20 cellular contexts compared by ENCODE assay signal in genomic region chr5:177189416-177189815, GRCh38.
DNase-seq lines count a peak whose midpoint lies in the region; ATAC-seq and FAIRE-seq lines count a peak whose summit lies in the region.
"Had no signal": no experiment of that assay in that cellular context is flagged by ENCODE, and none has a peak within 500 bp of the region (broad histone marks: within the 10 kb centered on the region; RNA-seq: fewer than 3 reads in every experiment).

No MANE protein-coding gene starts in this region.

- DNase-seq in AG08395 (ENCODE audit: low spot score) (peak; percentile 6), amniotic epithelial cell (ENCODE audit: low read depth) (peak; percentile 45), iris pigment epithelial cell (ENCODE audit: low read depth) (peak; percentile 57), NCI-H2081 treated with DMSO at 0.1 percent for 48 hours (lab: John Stamatoyannopoulos, UW) (no peak), HPDE6-E6E7 (ENCODE audit: extremely low spot score) (no peak)
- no peak for DNase-seq in effector CD4-positive, alpha-beta T cell
- DNase-seq: activated CD4-positive, alpha-beta T cell treated with anti-CD3 and anti-CD28 coated beads, Interleukin-2, amount 50 U/mL, for 1 hour; activated T-cell treated with anti-CD3 and anti-CD28 coated beads, Interleukin-2, amount 50 U/mL, for 1 hour; effector memory CD8-positive, alpha-beta T cell; KG1; left ventricle myocardium superior; NCI-H1105; NCI-H774; ovary had no signal

- no peak for ATAC-seq in HG03175 (IDR thresholded peaks at IDR 0.05; ENCODE audit: unreplicated experiment)
- ATAC-seq: effector memory CD8-positive, alpha-beta T cell; left ventricle myocardium superior; SK-N-SH treated with all-trans-retinoic acid at 6 μM for 48 hours had no signal

- FAIRE-seq in G401.6 (lab: Jason Lieb, UNC) = peak; percentile 23
- FAIRE-seq: D721Med, H1, TTC549 had no signal

Comparison
In these comparisons a context has a peak if more than half of its experiments do, and no peak if none do; other contexts are left out.
1. DNase-seq: peak in AG08395 (single experiment), amniotic epithelial cell (single experiment) and iris pigment epithelial cell (single experiment); none in effector CD4-positive, alpha-beta T cell (single experiment), NCI-H2081 treated with DMSO at 0.1 percent for 48 hours (single experiment) and HPDE6-E6E7 (single experiment).